1 cellular context compared by ENCODE assay signal in genomic region chr22:45238431-45239377, GRCh38.
TF ChIP-seq lines count a peak whose summit lies in the region.

No MANE protein-coding gene starts in this region.

TF ChIP-seq in HCT116, 20 proteins besides CTCF, POLR2A, EP300 and RAD21 (continued from another document):
- TF ChIP-seq ELF1 (IDR thresholded peaks at IDR 0.05; ENCODE audit: borderline replicate concordance, low read depth) (no peak), TCF7L2 (IDR thresholded peaks at IDR 0.05; ENCODE audit: borderline replicate concordance, extremely low read depth, insufficient read depth, insufficient read length) (no peak), SRF (IDR thresholded peaks at IDR 0.05; ENCODE audit: low read depth) (no peak), SIN3A (IDR thresholded peaks at IDR 0.05; ENCODE audit: low read depth) (no peak), MAX (IDR thresholded peaks at IDR 0.05) (no peak), REST (IDR thresholded peaks at IDR 0.05; ENCODE audit: low read depth) (no peak)
